Comparison of ENCODE assay signal across 14 cellular contexts in the genomic region with DNA sequence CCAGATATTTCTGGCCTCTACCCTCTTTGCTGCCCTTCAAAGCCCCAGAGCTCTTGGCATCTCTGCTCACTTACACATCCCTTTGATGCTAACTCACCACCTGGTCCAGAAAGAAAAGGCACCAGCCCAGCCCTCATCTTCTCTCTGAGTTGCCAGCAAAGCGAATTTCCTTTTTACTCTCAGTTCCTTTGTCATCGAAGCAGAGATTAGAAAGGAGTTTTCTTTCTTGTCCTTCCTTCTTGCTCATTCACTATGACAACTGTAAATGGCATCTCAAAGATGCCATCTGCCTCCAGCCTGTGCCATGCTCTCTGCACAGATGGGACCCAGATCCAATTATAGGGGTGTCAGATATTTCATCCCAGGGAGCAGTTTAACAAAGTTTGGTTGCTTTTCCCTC.
"Had no signal": no experiment of that assay in that cellular context is flagged by ENCODE, and none has a peak within 500 bp of the region (broad histone marks: within the 10 kb centered on the region; RNA-seq: fewer than 3 reads in every experiment).

No MANE protein-coding gene starts in this region.

- FAIRE-seq: islet of Langerhans, pancreas had no signal

- H3K36me3 ChIP-seq: pancreas had no signal

- H3K9me3 Mint-ChIP-seq: activated CD4-positive, alpha-beta memory T cell treated with anti-CD3 and anti-CD28 coated beads for 36 hours; activated naive CD8-positive, alpha-beta T cell treated with anti-CD3 and anti-CD28 coated beads for 36 hours; activated T-cell treated with anti-CD3 and anti-CD28 coated beads, Interleukin-2, amount 50 U/mL, for 72 hours; neural crest cell; stimulated activated naive CD8-positive, alpha-beta T cell treated with anti-CD3 and anti-CD28 coated beads, Interleukin-15, Interleukin-2, amounts not matched to agents 100 ng/mL and 50 ng/mL, for 24 hours had no signal

- ATAC-seq: activated T-cell treated with anti-CD3 and anti-CD28 coated beads, Interleukin-2, amount 50 U/mL, for 72 hours; mucosa of descending colon; pancreas had no signal

- H3K27ac ChIP-seq: dorsolateral prefrontal cortex, pancreas had no signal

- H3K27ac Mint-ChIP-seq: activated CD4-positive, alpha-beta memory T cell treated with anti-CD3 and anti-CD28 coated beads for 36 hours; activated naive CD8-positive, alpha-beta T cell treated with anti-CD3 and anti-CD28 coated beads for 36 hours; activated T-cell treated with anti-CD3 and anti-CD28 coated beads, Interleukin-2, amount 50 U/mL, for 72 hours; stimulated activated naive CD8-positive, alpha-beta T cell treated with anti-CD3 and anti-CD28 coated beads, Interleukin-15, Interleukin-2, amounts not matched to agents 100 ng/mL and 50 ng/mL, for 24 hours had no signal

- DNase-seq: activated CD4-positive, alpha-beta memory T cell treated with anti-CD3 and anti-CD28 coated beads for 36 hours; activated CD4-positive, alpha-beta T cell treated with anti-CD3 and anti-CD28 coated beads for 1 hour; activated CD8-positive, alpha-beta memory T cell treated with anti-CD3 and anti-CD28 coated beads, Interleukin-2, amount 50 U/mL, for 4 hours; activated gamma-delta T cell treated with Interleukin-2 at 50 U/mL for 16 hours; activated naive CD8-positive, alpha-beta T cell treated with anti-CD3 and anti-CD28 coated beads for 36 hours; activated T-cell treated with anti-CD3 and anti-CD28 coated beads, Interleukin-2, amount 50 U/mL, for 72 hours; dorsolateral prefrontal cortex; mammary epithelial cell; mucosa of descending colon; pancreas; stimulated activated CD4-positive, alpha-beta T cell treated with anti-CD3 and anti-CD28 coated beads, Interleukin-2, amount 100 ng/mL, for 48 hours had no signal

- H3K27me3 Mint-ChIP-seq: activated CD4-positive, alpha-beta memory T cell treated with anti-CD3 and anti-CD28 coated beads for 36 hours; activated naive CD8-positive, alpha-beta T cell treated with anti-CD3 and anti-CD28 coated beads for 36 hours; stimulated activated naive CD8-positive, alpha-beta T cell treated with anti-CD3 and anti-CD28 coated beads, Interleukin-15, Interleukin-2, amounts not matched to agents 100 ng/mL and 50 ng/mL, for 24 hours had no signal

- H3K27me3 ChIP-seq: dorsolateral prefrontal cortex, pancreas had no signal

- H3K9me3 ChIP-seq: mucosa of descending colon, pancreas had no signal

- H3K4me3 ChIP-seq: dorsolateral prefrontal cortex, mucosa of descending colon, pancreas had no signal

- H3K4me1 Mint-ChIP-seq: activated naive CD8-positive, alpha-beta T cell treated with anti-CD3 and anti-CD28 coated beads for 36 hours had no signal

- H3K4me3 Mint-ChIP-seq: activated CD4-positive, alpha-beta memory T cell treated with anti-CD3 and anti-CD28 coated beads for 36 hours; activated naive CD8-positive, alpha-beta T cell treated with anti-CD3 and anti-CD28 coated beads for 36 hours; activated T-cell treated with anti-CD3 and anti-CD28 coated beads, Interleukin-2, amount 50 U/mL, for 72 hours; neural crest cell; stimulated activated naive CD8-positive, alpha-beta T cell treated with anti-CD3 and anti-CD28 coated beads, Interleukin-15, Interleukin-2, amounts not matched to agents 100 ng/mL and 50 ng/mL, for 24 hours had no signal
